ENCODE assay signal across 8 cellular contexts in genomic region chr5:143002459-143003327, GRCh38.
DNase-seq lines count a peak whose midpoint lies in the region; ATAC-seq and TF ChIP-seq lines count a peak whose summit lies in the region.

No MANE protein-coding gene starts in this region.

- no peaks in the 10 kb centered on the region for H3K79me2 ChIP-seq in MM.1S (ENCODE audit: low read length)

- TF ChIP-seq CTCF in MM.1S (IDR thresholded peaks at IDR 0.05; ENCODE audit: low read length) (peak; percentile 75), thoracic aorta (IDR thresholded peaks at IDR 0.05) (peak; percentile 16)

- CTCF ChIA-PET in HEK293T (lab: Yijun Ruan, JAX) = interaction anchor here (0.5 to 0.6 kb wide), 2 partner anchors 52 to 887 kb away, joined by 3 read pairs; no protein-coding TSS in a partner anchor

- no peak overlapping the region for H2AFZ ChIP-seq in MM.1S (ENCODE audit: low read length)

- no peaks in the 10 kb centered on the region for H3K9me2 ChIP-seq in MM.1S (replicated peaks; ENCODE audit: insufficient read depth, low read length)

- no peaks in the 10 kb centered on the region for H4K20me1 ChIP-seq in MM.1S (ENCODE audit: insufficient read depth, low read length)

- H3K36me3 ChIP-seq in MM.1S (replicated peaks; ENCODE audit: insufficient read depth, low read length) = no peaks in the 10 kb centered on the region
- no peaks in the 10 kb centered on the region for H3K36me3 ChIP-seq in effector memory CD4-positive, alpha-beta T cell (ENCODE audit: control insufficient read depth, insufficient read depth, low read length)
- H3K36me3 ChIP-seq in muscle layer of duodenum (ENCODE audit: control insufficient read depth in 1 of 2, insufficient read depth in 2 of 2, low read length in 2 of 2) = no peaks in the 10 kb centered on the region
- H3K36me3 ChIP-seq in thoracic aorta = no peaks in the 10 kb centered on the region

- H3K9me3 ChIP-seq in MM.1S (replicated peaks; ENCODE audit: insufficient read depth, low read length) (no peaks in the 10 kb centered on the region), muscle layer of duodenum (ENCODE audit: control insufficient read depth in 1 of 2, low read length in 2 of 2) (no peaks in the 10 kb centered on the region), thoracic aorta (no peaks in the 10 kb centered on the region)
- no peaks in the 10 kb centered on the region for H3K9me3 ChIP-seq in effector memory CD4-positive, alpha-beta T cell (ENCODE audit: control insufficient read depth, low read length)

- POLR2A ChIA-PET in HEK293T (lab: Yijun Ruan, JAX) = no interaction called here

- ATAC-seq in thoracic aorta (ENCODE audit: insufficient number of reproducible peaks, low FRiP score, low read depth) = peak; percentile 31

- H3K4me3 ChIP-seq in MM.1S (ENCODE audit: low read length) (no peak overlapping the region), muscle layer of duodenum (ENCODE audit: low read depth in 1 of 2, low read length in 2 of 2) (no peak overlapping the region), thoracic aorta (no peak overlapping the region)
- H3K4me3 ChIP-seq in effector memory CD4-positive, alpha-beta T cell (ENCODE audit: insufficient read depth, low read depth, low read length, poor library complexity, severe bottlenecking) = no peak overlapping the region

- H3K27ac ChIP-seq in MM.1S (ENCODE audit: low read length) = no peak overlapping the region
- H3K27ac ChIP-seq in effector memory CD4-positive, alpha-beta T cell (ENCODE audit: insufficient read depth, low read length, poor library complexity, severe bottlenecking) = peak overlapping the region; percentile 77
- H3K27ac ChIP-seq in muscle layer of duodenum (ENCODE audit: low read length) = peak overlapping the region; percentile 70
- H3K27ac ChIP-seq in thoracic aorta = peak overlapping the region in 1 of 2 donors; percentile 59

- H3K4me1 ChIP-seq in MM.1S (ENCODE audit: low read length) (peaks cover 25% of the 10 kb centered on the region), muscle layer of duodenum (ENCODE audit: control insufficient read depth in 1 of 2, insufficient read depth in 2 of 2, low read length in 2 of 2) (peaks cover 11 to 42% of the 10 kb centered on the region in 2 donors), thoracic aorta (ENCODE audit: control insufficient read depth in 1 of 2, low read depth in 2 of 2) (peaks cover 28 to 36% of the 10 kb centered on the region in 2 donors)
- peaks cover 41% of the 10 kb centered on the region for H3K4me1 ChIP-seq in effector memory CD4-positive, alpha-beta T cell (ENCODE audit: control insufficient read depth, insufficient read depth, low read length, poor library complexity, severe bottlenecking)

- no peak overlapping the region for H3K4me2 ChIP-seq in MM.1S (ENCODE audit: low read depth, low read length)

- H3F3A ChIP-seq in MM.1S (ENCODE audit: insufficient read depth, low read length) = peaks cover 14% of the 10 kb centered on the region

- H3K9ac ChIP-seq in MM.1S (ENCODE audit: low read length) = no peak overlapping the region

- no peaks in the 10 kb centered on the region for H3K27me3 ChIP-seq in MM.1S (replicated peaks; ENCODE audit: insufficient read depth, low read length)
- no peaks in the 10 kb centered on the region for H3K27me3 ChIP-seq in effector memory CD4-positive, alpha-beta T cell (replicated peaks; ENCODE audit: control insufficient read depth, insufficient read depth, low read length, poor library complexity, severe bottlenecking)
- no peaks in the 10 kb centered on the region for H3K27me3 ChIP-seq in muscle layer of duodenum (ENCODE audit: low read depth, low read length)
- no peaks in the 10 kb centered on the region for H3K27me3 ChIP-seq in thoracic aorta (replicated peaks; ENCODE audit: insufficient read depth)

- DNase-seq in activated CD8-positive, alpha-beta memory T cell treated with anti-CD3 and anti-CD28 coated beads for 24 hours = peak; percentile 76
- DNase-seq in activated CD8-positive, alpha-beta memory T cell treated with anti-CD3 and anti-CD28 coated beads, Interleukin-2, amount 50 U/mL, for 48 hours = no peak
- DNase-seq in HEK293T (ENCODE audit: extremely low spot score) = peak; percentile 32
- peak; percentile 71 for DNase-seq in MM.1S
- peak; percentile 40 to 64 for DNase-seq in activated CD4-positive, alpha-beta T cell treated with anti-CD3 and anti-CD28 coated beads for 4 hours
- DNase-seq in effector memory CD4-positive, alpha-beta T cell = peak; percentile 40 to 46 (median 41)
- no peak for DNase-seq in thoracic aorta (ENCODE audit: low spot score)

TF ChIP-seq in HEK293T, 16 proteins besides CTCF, POLR2A, EP300 and RAD21:
- TF ChIP-seq SUZ12 (IDR thresholded peaks at IDR 0.05) (no peak), L3MBTL2 (conservative IDR thresholded peaks at IDR 0.05) (no peak), FOXK2 (IDR thresholded peaks at IDR 0.05) (no peak), TARDBP (IDR thresholded peaks at IDR 0.05) (no peak), FOXM1 (IDR thresholded peaks at IDR 0.05; ENCODE audit: borderline replicate concordance) (no peak), BHLHE40 (IDR thresholded peaks at IDR 0.05; ENCODE audit: borderline replicate concordance) (no peak), ELF4 (IDR thresholded peaks at IDR 0.05) (no peak), ARNT (IDR thresholded peaks at IDR 0.05) (no peak), SP1 (IDR thresholded peaks at IDR 0.05) (no peak)

Comparison
In these comparisons a context has a peak if more than half of its experiments do, and no peak if none do; other contexts are left out.
1. DNase-seq: peak in activated CD8-positive, alpha-beta memory T cell treated with anti-CD3 and anti-CD28 coated beads for 24 hours (single experiment), HEK293T (single experiment), MM.1S (single experiment), activated CD4-positive, alpha-beta T cell treated with anti-CD3 and anti-CD28 coated beads for 4 hours (2 of 2) and effector memory CD4-positive, alpha-beta T cell (3 of 3); none in activated CD8-positive, alpha-beta memory T cell treated with anti-CD3 and anti-CD28 coated beads, Interleukin-2, amount 50 U/mL, for 48 hours (single experiment) and thoracic aorta (single experiment).